ENCODE assay signal across 10 cellular contexts in genomic region chr6:57432919-57433684, GRCh38.
DNase-seq lines count a peak whose midpoint lies in the region; ATAC-seq and TF ChIP-seq lines count a peak whose summit lies in the region.
"Had no signal": no experiment of that assay in that cellular context is flagged by ENCODE, and none has a peak within 500 bp of the region (broad histone marks: within the 10 kb centered on the region; RNA-seq: fewer than 3 reads in every experiment).

No MANE protein-coding gene starts in this region.

- TF ChIP-seq CTCF in chondrocyte (IDR thresholded peaks at IDR 0.05) (no peak), WTC11 (IDR thresholded peaks at IDR 0.05) (no peak)

- no peak overlapping the region for H2AFZ ChIP-seq in ACC112 (ENCODE audit: low read length, unreplicated experiment)

- H3K36me3 ChIP-seq in ACC112 (ENCODE audit: insufficient read depth, low read length) (0 out of 2 replicates have a peak, but pooled peaks cover 4% of the 10 kb centered on the region), SJCRH30 (no peaks in the 10 kb centered on the region)

- H3K27me3 Mint-ChIP-seq in chondrocyte (ENCODE audit: low read depth) (no peaks in the 10 kb centered on the region), WTC11 (ENCODE audit: low read depth) (no peaks in the 10 kb centered on the region)

- H3K4me3 Mint-ChIP-seq in chondrocyte (ENCODE audit: unreplicated experiment) = no peak overlapping the region
- no peak overlapping the region for H3K4me3 Mint-ChIP-seq in WTC11

- H3K4me1 ChIP-seq in ACC112 (ENCODE audit: control insufficient read depth, insufficient read depth, low read length, unreplicated experiment) (peaks cover 45% of the 10 kb centered on the region), SJCRH30 (no peaks in the 10 kb centered on the region)

- peak; percentile 72 for ATAC-seq in GM19438 (IDR thresholded peaks at IDR 0.05; ENCODE audit: low read depth, unreplicated experiment)
- peak; percentile 59 for ATAC-seq in HG03135 (IDR thresholded peaks at IDR 0.05; ENCODE audit: unreplicated experiment)
- no peak for ATAC-seq in WTC11

- CTCF ChIA-PET in WTC11 (lab: Charles Lee) = no interaction called here

- H3K27ac Mint-ChIP-seq in chondrocyte (ENCODE audit: unreplicated experiment) (peak overlapping the region; percentile 61), WTC11 (no peak overlapping the region)

- H3K4me1 Mint-ChIP-seq in chondrocyte (ENCODE audit: low read depth) (peaks cover 47% of the 10 kb centered on the region), WTC11 (peaks cover 71% of the 10 kb centered on the region)

- H3K4me3 ChIP-seq in ACC112 (ENCODE audit: low read depth, low read length) (peak overlapping the region; percentile 53), SJCRH30 (no peak overlapping the region)

- POLR2A ChIA-PET in WTC11 (lab: Charles Lee) = no interaction called here

- H3K27ac ChIP-seq in ACC112 (ENCODE audit: low read depth, low read length) (peak overlapping the region; percentile 90), SJCRH30 (no peak overlapping the region)

- H3K9me3 ChIP-seq in SJCRH30 (replicated peaks) = no peaks in the 10 kb centered on the region

- H3K9me3 Mint-ChIP-seq in chondrocyte (ENCODE audit: low read depth) (no peaks in the 10 kb centered on the region), WTC11 (no peaks in the 10 kb centered on the region)

- DNase-seq in chondrocyte (ENCODE audit: low spot score) = no peak
- no peak for DNase-seq in nucleus accumbens (lab: John Stamatoyannopoulos, UW)
- no peak for DNase-seq in NCI-H345 (lab: John Stamatoyannopoulos, UW)
- DNase-seq in WTC11 (ENCODE audit: low spot score) = no peak
- no peak for DNase-seq in SJCRH30
- DNase-seq: glutamatergic neuron, NCI-H187 treated with DMSO at 0.1 percent for 48 hours had no signal

- peaks cover 35% of the 10 kb centered on the region for H3K79me2 ChIP-seq in ACC112 (ENCODE audit: control insufficient read depth, insufficient read depth, low read length, unreplicated experiment)

- no peaks in the 10 kb centered on the region for H3K36me3 Mint-ChIP-seq in chondrocyte (ENCODE audit: low read depth)
- no peaks in the 10 kb centered on the region for H3K36me3 Mint-ChIP-seq in WTC11

- H3K27me3 ChIP-seq in ACC112 (ENCODE audit: insufficient read depth, low read length) (no peaks in the 10 kb centered on the region), SJCRH30 (no peaks in the 10 kb centered on the region)

TF ChIP-seq in WTC11, 78 proteins besides CTCF, POLR2A, EP300 and RAD21:
- no peak for TF ChIP-seq KAT7 (CRISPR knock-in tag; IDR thresholded peaks at IDR 0.05; ENCODE audit: borderline replicate concordance)
